ENCODE assay signal across 16 cellular contexts in genomic region chr6:46453221-46453620, GRCh38. TPM values are rescaled to one million over a fixed set of nuclear protein-coding genes. Genes with fewer than 3 reads are reported as not detected.
A peak's percentile ranks its signal among the peaks of the same experiment; 100 is the strongest.
DNase-seq lines count a peak whose midpoint lies in the region; TF ChIP-seq lines count a peak whose summit lies in the region.
"Had no signal": no experiment of that assay in that cellular context is flagged by ENCODE, and none has a peak within 500 bp of the region (broad histone marks: within the 10 kb centered on the region; RNA-seq: fewer than 3 reads in every experiment).

No MANE protein-coding gene starts in this region.

- H3K9me3 ChIP-seq in vagina = no peaks in the 10 kb centered on the region
- H3K9me3 ChIP-seq: SK-N-SH had no signal

- peak overlapping the region; percentile 11 for H3K27ac ChIP-seq in vagina
- H3K27ac ChIP-seq: neural progenitor cell had no signal

- H3K4me3 Mint-ChIP-seq in activated T-cell treated with anti-CD3 and anti-CD28 coated beads, Interleukin-2, amount 50 U/mL, for 24 hours = no peak overlapping the region
- H3K4me3 Mint-ChIP-seq: activated naive CD8-positive, alpha-beta T cell treated with anti-CD3 and anti-CD28 coated beads, Interleukin-2, amount 10 ng/mL, durations not matched to agents 7 days and 5 days; neural progenitor cell had no signal

- no peaks in the 10 kb centered on the region for H3K36me3 ChIP-seq in vagina
- H3K36me3 ChIP-seq: neural progenitor cell had no signal

- H3K9me3 Mint-ChIP-seq in activated T-cell treated with anti-CD3 and anti-CD28 coated beads, Interleukin-2, amount 50 U/mL, for 24 hours = peaks cover 1% of the 10 kb centered on the region
- H3K9me3 Mint-ChIP-seq: activated naive CD8-positive, alpha-beta T cell treated with anti-CD3 and anti-CD28 coated beads, Interleukin-2, amount 10 ng/mL, durations not matched to agents 7 days and 5 days had no signal

- H3K27me3 Mint-ChIP-seq in activated T-cell treated with anti-CD3 and anti-CD28 coated beads, Interleukin-2, amount 50 U/mL, for 24 hours = peaks cover 23% of the 10 kb centered on the region

- no peak overlapping the region for H3K4me3 ChIP-seq in vagina
- H3K4me3 ChIP-seq: heart left ventricle, neural progenitor cell had no signal

- no peak overlapping the region for H3K27ac Mint-ChIP-seq in activated T-cell treated with anti-CD3 and anti-CD28 coated beads, Interleukin-2, amount 50 U/mL, for 24 hours
- H3K27ac Mint-ChIP-seq: activated naive CD8-positive, alpha-beta T cell treated with anti-CD3 and anti-CD28 coated beads, Interleukin-2, amount 10 ng/mL, durations not matched to agents 7 days and 5 days; neural progenitor cell had no signal

- TF ChIP-seq CTCF in vagina (IDR thresholded peaks at IDR 0.05) = no peak

- no peak for TF ChIP-seq POLR2A in vagina (IDR thresholded peaks at IDR 0.05)

- no peaks in the 10 kb centered on the region for H3K27me3 ChIP-seq in vagina
- H3K27me3 ChIP-seq: heart left ventricle, neural progenitor cell had no signal

- H3K4me1 Mint-ChIP-seq in activated T-cell treated with anti-CD3 and anti-CD28 coated beads, Interleukin-2, amount 50 U/mL, for 24 hours (ENCODE audit: low read depth) = no peaks in the 10 kb centered on the region
- H3K4me1 Mint-ChIP-seq: activated naive CD8-positive, alpha-beta T cell treated with anti-CD3 and anti-CD28 coated beads, Interleukin-2, amount 10 ng/mL, durations not matched to agents 7 days and 5 days; neural progenitor cell had no signal

- intact Hi-C loops in vagina (cut with DNase I) = no loop called here

- DNase-seq in DMS153 (lab: John Stamatoyannopoulos, UW) = peak; percentile 4
- no peak for DNase-seq in DMS153 treated with DMSO at 0.1 percent for 48 hours (lab: John Stamatoyannopoulos, UW; ENCODE audit: unreplicated experiment)
- peak; percentile 1 for DNase-seq in amniotic epithelial cell (ENCODE audit: low read depth)
- DNase-seq in fibroblast of the conjunctiva (ENCODE audit: low read depth) = peak; percentile 79
- DNase-seq in vagina (ENCODE audit: extremely low spot score in 2 of 2) = no peak
- DNase-seq in NCI-H2196 (lab: John Stamatoyannopoulos, UW; ENCODE audit: unreplicated experiment) = no peak
- DNase-seq in 8988T = no peak
- no peak for DNase-seq in activated T-cell treated with anti-CD3 and anti-CD28 coated beads, Interleukin-2, amount 50 U/mL, for 24 hours
- DNase-seq: activated naive CD8-positive, alpha-beta T cell treated with anti-CD3 and anti-CD28 coated beads, Interleukin-2, amount 10 ng/mL, durations not matched to agents 7 days and 5 days; effector memory CD4-positive, alpha-beta T cell; heart left ventricle; left ventricle myocardium superior; NK-92 treated with Interleukin-12 subunit alpha and Interleukin-12 subunit beta, amount 100 ng/mL, for 24 hours; SK-N-SH; small intestine had no signal

- H3K4me1 ChIP-seq in vagina = peaks cover 22% of the 10 kb centered on the region

- no peaks in the 10 kb centered on the region for H3K36me3 Mint-ChIP-seq in activated T-cell treated with anti-CD3 and anti-CD28 coated beads, Interleukin-2, amount 50 U/mL, for 24 hours (ENCODE audit: low read depth)
- H3K36me3 Mint-ChIP-seq: activated naive CD8-positive, alpha-beta T cell treated with anti-CD3 and anti-CD28 coated beads, Interleukin-2, amount 10 ng/mL, durations not matched to agents 7 days and 5 days; neural progenitor cell had no signal

RNA-seq across cellular contexts. Expression of gene RCAN2, which starts 38.0 kb away (rescaled TPM):
- 20.9 TPM for total RNA-seq in vagina

Comparison
In these comparisons a context has a peak if more than half of its experiments do, and no peak if none do; other contexts are left out.
1. DNase-seq: peak in DMS153 (single experiment), amniotic epithelial cell (single experiment) and fibroblast of the conjunctiva (single experiment); none in DMS153 treated with DMSO at 0.1 percent for 48 hours (single experiment), vagina (0 of 2), NCI-H2196 (single experiment), 8988T (single experiment) and activated T-cell treated with anti-CD3 and anti-CD28 coated beads, Interleukin-2, amount 50 U/mL, for 24 hours (single experiment).